ENCODE assay signal across 34 cellular contexts in genomic region chr2:125160947-125161346, GRCh38.
"Had no signal": no experiment of that assay in that cellular context is flagged by ENCODE, and none has a peak within 500 bp of the region (broad histone marks: within the 10 kb centered on the region; RNA-seq: fewer than 3 reads in every experiment).

No MANE protein-coding gene starts in this region.

- H3K9me3 ChIP-seq: MG63 had no signal

- H3K4me3 ChIP-seq: MG63 had no signal

- DNase-seq: Karpas-422, Kasumi-1, MG63, MM.1S, MV-4-11, NCI-H1048, NCI-H1092, NCI-H1092 treated with DMSO at 0.1 percent for 48 hours, NCI-H1105, NCI-H1105 treated with DMSO at 0.1 percent for 48 hours, NCI-H1417, NCI-H1417 treated with DMSO at 0.1 percent for 48 hours, NCI-H1436, NCI-H1436 treated with DMSO at 0.1 percent for 48 hours, NCI-H146, NCI-H1694, NCI-H1694 treated with DMSO at 0.1 percent for 48 hours, NCI-H187, NCI-H187 treated with DMSO at 0.1 percent for 48 hours, NCI-H1930, NCI-H2029, NCI-H2029 treated with DMSO at 0.1 percent for 48 hours, NCI-H2081, NCI-H2081 treated with DMSO at 0.1 percent for 48 hours, NCI-H2107, NCI-H2171, NCI-H2171 treated with DMSO at 0.1 percent for 48 hours, NCI-H2227 treated with DMSO at 0.1 percent for 48 hours, NCI-H226, NCI-H345, NCI-H446, NCI-H446 treated with DMSO at 0.1 percent for 48 hours, NCI-H510A, NCI-H510A treated with DMSO at 0.1 percent for 48 hours had no signal

- H3K36me3 ChIP-seq: MG63 had no signal

- H3K27me3 ChIP-seq: MG63 had no signal
